8 cellular contexts compared by ENCODE assay signal in the genomic region with DNA sequence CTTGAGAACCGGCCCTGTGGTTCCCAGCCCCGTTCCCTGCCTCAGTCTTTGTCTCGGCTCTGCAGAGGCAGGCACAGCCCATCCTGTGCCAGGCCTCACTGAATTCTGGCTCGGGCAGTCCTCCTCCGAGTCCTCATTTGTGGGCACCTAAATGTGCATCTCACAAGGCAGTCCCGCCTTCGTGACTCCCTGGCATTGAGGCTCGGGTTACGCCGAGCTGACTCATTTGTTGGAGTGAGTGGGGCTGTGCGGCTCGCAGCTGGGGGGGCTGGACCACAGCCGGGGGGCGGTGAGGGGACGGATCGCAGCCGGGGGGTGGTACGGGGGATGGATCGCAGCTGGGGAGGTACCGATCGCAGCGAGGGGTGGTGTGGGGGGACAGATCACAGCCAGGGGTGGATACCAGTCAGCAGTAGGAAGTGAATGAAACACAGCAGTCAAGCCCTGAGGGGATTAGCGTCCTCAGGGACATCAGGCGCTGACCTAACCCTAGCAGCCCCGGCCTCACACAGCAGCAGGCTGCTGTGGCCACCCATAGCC.
DNase-seq lines count a peak whose midpoint lies in the region; ATAC-seq, FAIRE-seq and TF ChIP-seq lines count a peak whose summit lies in the region.

No MANE protein-coding gene starts in this region.

- peak overlapping the region; percentile 43 to 90 (median 74) for H3K27ac ChIP-seq in tibial nerve
- H3K27ac ChIP-seq in Karpas-422 (ENCODE audit: low read length), result no peak overlapping the region

- no peak overlapping the region for H2AFZ ChIP-seq in Karpas-422 (ENCODE audit: low read length)

- H3K4me2 ChIP-seq in Karpas-422 (ENCODE audit: low read depth, low read length, poor library complexity, severe bottlenecking), result no peak overlapping the region

- TF ChIP-seq CTCF in NB4 (IDR thresholded peaks at IDR 0.05; ENCODE audit: low read depth, low read length) (no peak), bronchial epithelial cell (IDR thresholded peaks at IDR 0.05; ENCODE audit: insufficient read depth, low read length, severe bottlenecking) (no peak), tibial nerve (IDR thresholded peaks at IDR 0.05) (no peak)

- H3K36me3 ChIP-seq in bronchial epithelial cell (ENCODE audit: control insufficient read depth, insufficient read depth, low read length) (peaks cover 5% of the 10 kb centered on the region), tibial nerve (peaks cover 4 to 84% (median 4%) of the 10 kb centered on the region in 3 donors), Karpas-422 (ENCODE audit: insufficient read depth, low read length) (peaks cover 34% of the 10 kb centered on the region; the same call in 1 of the 2 replicates)

- H3K4me1 ChIP-seq in tibial nerve, result peaks cover 0 to 21% (median 10%) of the 10 kb centered on the region in 4 donors
- H3K4me1 ChIP-seq in Karpas-422 (ENCODE audit: low read length), result no peaks in the 10 kb centered on the region

- H4K20me1 ChIP-seq in Karpas-422 (ENCODE audit: insufficient read depth, low read depth, low read length), result 0 out of 2 replicates have a peak, but pooled peaks cover 4% of the 10 kb centered on the region

- peak in 1 of 2 donors; percentile 60 for TF ChIP-seq EP300 in tibial nerve (IDR thresholded peaks at IDR 0.05)

- 29 to 32% methylated on average over 19 to 25 of the region's 25 CpGs for WGBS in tibial nerve, 2 donors

- H3K4me3 ChIP-seq in NB4 (ENCODE audit: low read depth, low read length) (no peak overlapping the region), bronchial epithelial cell (ENCODE audit: low read depth, low read length) (no peak overlapping the region), tibial nerve (no peak overlapping the region), Karpas-422 (ENCODE audit: low read length) (no peak overlapping the region)

- H3K27me3 ChIP-seq in bronchial epithelial cell (ENCODE audit: control insufficient read depth, insufficient read depth, low read length) (no peaks in the 10 kb centered on the region), tibial nerve (no peaks in the 10 kb centered on the region), Karpas-422 (ENCODE audit: low read length) (no peaks in the 10 kb centered on the region)

- H3K79me2 ChIP-seq in Karpas-422 (ENCODE audit: low read length), result no peaks in the 10 kb centered on the region

- no peak overlapping the region for H3K9ac ChIP-seq in Karpas-422 (ENCODE audit: low read length)

- TF ChIP-seq POLR2A in NB4 (IDR thresholded peaks at IDR 0.05; ENCODE audit: extremely low read depth, insufficient read length) (no peak), tibial nerve (IDR thresholded peaks at IDR 0.05) (peak in 1 of 2 donors; percentile 28)

- peak; percentile 23 for FAIRE-seq in bronchial epithelial cell (lab: Jason Lieb, UNC)

- H3K9me3 ChIP-seq in tibial nerve, result peaks cover 0 to 1% (median 0%) of the 10 kb centered on the region in 4 donors
- no peaks in the 10 kb centered on the region for H3K9me3 ChIP-seq in Karpas-422 (ENCODE audit: low read length)

- ATAC-seq in HG02981 (IDR thresholded peaks at IDR 0.05; ENCODE audit: unreplicated experiment), result no peak

- DNase-seq in AG08395 (ENCODE audit: low spot score) (peak; percentile 95), NB4 (ENCODE audit: low read depth) (peak; percentile 94), bronchial epithelial cell (ENCODE audit: low read depth) (peak; percentile 82), left kidney (ENCODE audit: low read depth, low spot score) (peak; percentile 88), tibial nerve (ENCODE audit: low spot score in 2 of 2) (peak; percentile 18 to 34), T-helper 9 cell (no peak), Karpas-422 (no peak)

- H3K9me2 ChIP-seq in Karpas-422 (replicated peaks; ENCODE audit: insufficient read depth, low read length), result no peaks in the 10 kb centered on the region

Comparison
In these comparisons a context has a peak if more than half of its experiments do, and no peak if none do; other contexts are left out.
1. DNase-seq: peak in AG08395 (single experiment), NB4 (single experiment), bronchial epithelial cell (single experiment), left kidney (single experiment) and tibial nerve (2 of 2); none in T-helper 9 cell (single experiment) and Karpas-422 (single experiment).